29 cellular contexts compared by ENCODE assay signal in genomic region chr7:80957226-80957625, GRCh38. TPM values are rescaled to one million over a fixed set of nuclear protein-coding genes. Genes with fewer than 3 reads are reported as not detected.
"Had no signal": no experiment of that assay in that cellular context is flagged by ENCODE, and none has a peak within 500 bp of the region (broad histone marks: within the 10 kb centered on the region; RNA-seq: fewer than 3 reads in every experiment).

No MANE protein-coding gene starts in this region.

- H3K36me3 ChIP-seq: esophagus muscularis mucosa, gastrocnemius medialis, heart left ventricle, WERI-Rb-1 had no signal

- DNase-seq: activated B cell treated with CpG ODN at 0.5 μM for 24 hours; activated CD4-positive, alpha-beta T cell treated with anti-CD3 and anti-CD28 coated beads for 48 hours; activated CD4-positive, alpha-beta T cell treated with anti-CD3 and anti-CD28 coated beads, Interleukin-2, amount 50 U/mL, for 1 hour; activated CD4-positive, alpha-beta T cell treated with anti-CD3 and anti-CD28 coated beads, Interleukin-2, amount 50 U/mL, for 48 hours; activated CD8-positive, alpha-beta memory T cell treated with anti-CD3 and anti-CD28 coated beads for 24 hours; activated CD8-positive, alpha-beta T cell treated with anti-CD3 and anti-CD28 coated beads for 36 hours; activated effector memory CD4-positive, alpha-beta T cell treated with Interleukin-2 at 50 U/mL for 16 hours; activated gamma-delta T cell treated with Interleukin-2 at 50 U/mL for 16 hours; activated naive CD4-positive, alpha-beta T cell treated with anti-CD3 and anti-CD28 coated beads, Interleukin-2, amount 50 U/mL, for 16 hours; activated naive CD4-positive, alpha-beta T cell treated with Interleukin-2 at 50 U/mL for 16 hours; activated T-cell treated with anti-CD3 and anti-CD28 coated beads, Interleukin-2, amount 50 U/mL, for 4 hours; amniotic stem cell; anterior cingulate cortex; body of pancreas; caudate nucleus; cortex of kidney; dermis blood vessel endothelial cell; effector CD4-positive, alpha-beta T cell; effector memory CD8-positive, alpha-beta T cell; erythroblast; foreskin keratinocyte; gastrocnemius medialis; glutamatergic neuron; heart left ventricle; T-helper 17 cell; WERI-Rb-1 had no signal

- H3K9me3 ChIP-seq: body of pancreas, gastrocnemius medialis, heart left ventricle had no signal

- H3K27ac ChIP-seq: body of pancreas, esophagus muscularis mucosa, foreskin keratinocyte, gastrocnemius medialis, heart left ventricle, WERI-Rb-1 had no signal

- H3K4me3 ChIP-seq: body of pancreas, esophagus muscularis mucosa, gastrocnemius medialis, heart left ventricle had no signal

- ATAC-seq: activated CD4-positive, CD25-positive, alpha-beta regulatory T cell treated with anti-CD3 and anti-CD28 coated beads, Interleukin-2, amount 50 U/mL, for 24 hours; activated CD8-positive, alpha-beta T cell treated with anti-CD3 and anti-CD28 coated beads for 36 hours; activated T-cell treated with anti-CD3 and anti-CD28 coated beads, Interleukin-2, amount 50 U/mL, for 4 hours; activated T-helper 17 cell treated with anti-CD3 and anti-CD28 coated beads, Interleukin-2, amount 50 U/mL, for 72 hours; body of pancreas; effector memory CD8-positive, alpha-beta T cell; foreskin keratinocyte; gastrocnemius medialis; heart left ventricle; T-helper 17 cell had no signal

- H3K4me1 ChIP-seq: body of pancreas, esophagus muscularis mucosa had no signal

- H3K27me3 ChIP-seq: body of pancreas, esophagus muscularis mucosa, foreskin keratinocyte, gastrocnemius medialis, heart left ventricle had no signal

RNA-seq across cellular contexts. Expression of gene SEMA3C, which starts 38.4 kb away (rescaled TPM):
- total RNA-seq: activated B cell treated with CpG ODN at 0.5 μM for 24 hours; activated CD8-positive, alpha-beta T cell treated with anti-CD3 and anti-CD28 coated beads for 36 hours; activated T-helper 17 cell treated with anti-CD3 and anti-CD28 coated beads, Interleukin-2, amount 50 U/mL, for 72 hours had no signal
